23 cellular contexts compared by ENCODE assay signal in the genomic region with DNA sequence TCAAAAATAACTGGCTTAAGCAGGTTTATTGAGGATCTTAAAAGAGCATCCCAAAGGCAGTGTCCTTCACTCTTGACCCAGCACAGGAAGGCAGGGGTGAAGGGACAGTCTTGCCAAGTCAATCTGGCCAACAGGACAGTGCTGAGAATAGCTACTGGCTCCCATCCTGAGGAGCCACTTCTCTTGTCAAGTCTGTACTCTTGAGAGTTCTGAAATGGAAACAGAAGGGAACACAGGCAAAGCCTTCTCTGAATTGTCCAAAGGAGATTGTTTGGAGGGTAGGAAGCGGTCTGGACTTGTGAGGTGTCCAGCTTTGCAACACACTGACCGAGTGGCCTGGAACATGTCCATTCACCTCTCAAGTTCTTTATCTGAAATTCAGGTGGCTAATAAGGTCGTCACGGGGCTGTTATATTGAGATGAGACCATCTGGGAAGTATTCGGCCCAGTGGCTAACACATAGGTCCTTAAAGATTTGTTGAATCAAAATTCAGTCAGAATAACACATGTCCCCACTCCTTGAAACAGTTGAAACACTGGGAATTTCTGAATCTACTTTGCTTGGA.
"Had no signal": no experiment of that assay in that cellular context is flagged by ENCODE, and none has a peak within 500 bp of the region (broad histone marks: within the 10 kb centered on the region; RNA-seq: fewer than 3 reads in every experiment).

No MANE protein-coding gene starts in this region.

- ATAC-seq: upper lobe of right lung had no signal

- H3K4me3 ChIP-seq: breast epithelium, colonic mucosa, dorsolateral prefrontal cortex, SJSA1, upper lobe of right lung had no signal

- H3K27me3 ChIP-seq: breast epithelium, colonic mucosa, neutrophil, SJSA1, upper lobe of right lung had no signal

- H3K36me3 ChIP-seq: breast epithelium, colonic mucosa, neutrophil, SJSA1, upper lobe of right lung had no signal

- H3K36me3 Mint-ChIP-seq: activated naive CD4-positive, alpha-beta T cell treated with anti-CD3 and anti-CD28 coated beads, Interleukin-2, amount 10 ng/mL, durations not matched to agents 7 days and 5 days had no signal

- H3K9me3 ChIP-seq: breast epithelium, colonic mucosa, neutrophil, SJSA1, upper lobe of right lung had no signal

- DNase-seq: activated CD4-positive, alpha-beta T cell treated with anti-CD3 and anti-CD28 coated beads, Interleukin-2, amount 10 ng/mL, durations not matched to agents 7 days and 5 days; activated CD4-positive, CD25-positive, alpha-beta regulatory T cell treated with anti-CD3 and anti-CD28 coated beads, Interleukin-2, amount 50 U/mL, for 72 hours; activated effector memory CD4-positive, alpha-beta T cell treated with anti-CD3 and anti-CD28 coated beads, Interleukin-2, amount 50 U/mL, for 16 hours; activated naive CD4-positive, alpha-beta T cell treated with anti-CD3 and anti-CD28 coated beads, Interleukin-2, amount 10 ng/mL, durations not matched to agents 7 days and 5 days; activated naive CD8-positive, alpha-beta T cell treated with anti-CD3 and anti-CD28 coated beads, Interleukin-2, amount 10 ng/mL, durations not matched to agents 7 days and 5 days; amniotic stem cell; cerebellar nuclear complex; colonic mucosa; dorsolateral prefrontal cortex; effector memory CD4-positive, alpha-beta T cell; glutamatergic neuron; hippocampal formation; kidney; retina; stimulated activated CD4-positive, alpha-beta T cell treated with anti-CD3 and anti-CD28 coated beads, Interleukin-4, amount 100 ng/mL, for 1 hour; T-helper 2 cell; upper lobe of right lung had no signal

- H3K27ac ChIP-seq: colonic mucosa, dorsolateral prefrontal cortex, neutrophil, SJSA1, upper lobe of right lung had no signal

- H3K4me1 Mint-ChIP-seq: activated naive CD8-positive, alpha-beta T cell treated with anti-CD3 and anti-CD28 coated beads, Interleukin-2, amount 10 ng/mL, durations not matched to agents 7 days and 5 days had no signal

- H3K27ac Mint-ChIP-seq: activated CD4-positive, alpha-beta T cell treated with anti-CD3 and anti-CD28 coated beads, Interleukin-2, amount 10 ng/mL, durations not matched to agents 7 days and 5 days; activated naive CD4-positive, alpha-beta T cell treated with anti-CD3 and anti-CD28 coated beads, Interleukin-2, amount 10 ng/mL, durations not matched to agents 7 days and 5 days; activated naive CD8-positive, alpha-beta T cell treated with anti-CD3 and anti-CD28 coated beads, Interleukin-2, amount 10 ng/mL, durations not matched to agents 7 days and 5 days; nephron; progenitor cell of endocrine pancreas; stimulated activated naive CD8-positive, alpha-beta T cell treated with anti-CD3 and anti-CD28 coated beads, Interleukin-15, Interleukin-2, amounts not matched to agents 100 ng/mL and 50 ng/mL, for 24 hours had no signal

- H3K4me3 Mint-ChIP-seq: activated CD4-positive, alpha-beta T cell treated with anti-CD3 and anti-CD28 coated beads, Interleukin-2, amount 10 ng/mL, durations not matched to agents 7 days and 5 days; activated naive CD4-positive, alpha-beta T cell treated with anti-CD3 and anti-CD28 coated beads, Interleukin-2, amount 10 ng/mL, durations not matched to agents 7 days and 5 days; activated naive CD8-positive, alpha-beta T cell treated with anti-CD3 and anti-CD28 coated beads, Interleukin-2, amount 10 ng/mL, durations not matched to agents 7 days and 5 days; nephron; stimulated activated naive CD8-positive, alpha-beta T cell treated with anti-CD3 and anti-CD28 coated beads, Interleukin-15, Interleukin-2, amounts not matched to agents 100 ng/mL and 50 ng/mL, for 24 hours had no signal

- H3K4me1 ChIP-seq: breast epithelium, colonic mucosa, upper lobe of right lung had no signal

- H3K9me3 Mint-ChIP-seq: activated naive CD4-positive, alpha-beta T cell treated with anti-CD3 and anti-CD28 coated beads, Interleukin-2, amount 10 ng/mL, durations not matched to agents 7 days and 5 days had no signal
